8 cellular contexts compared by ENCODE assay signal in genomic region chr3:170869645-170870593, GRCh38. TPM values are rescaled to one million over a fixed set of nuclear protein-coding genes. Genes with fewer than 3 reads are reported as not detected.
A peak's percentile ranks its signal among the peaks of the same experiment; 100 is the strongest.
DNase-seq lines count a peak whose midpoint lies in the region; ATAC-seq and TF ChIP-seq lines count a peak whose summit lies in the region.

TSS of gene RPL22L1 (minus strand) at chr3:170870195. CDS start at chr3:170870167, 28 bp downstream.

- ATAC-seq in HG03280 (IDR thresholded peaks at IDR 0.05; ENCODE audit: unreplicated experiment): peak; percentile 98
- peak; percentile 97 for ATAC-seq in left colon

- intact Hi-C loops in left colon (cut with DNase I, micrococcal nuclease): no loop called here

- H3K36me3 ChIP-seq in WERI-Rb-1: peaks cover 35% of the 10 kb centered on the region

- H3K9me3 ChIP-seq in WERI-Rb-1 (ENCODE audit: severe bottlenecking): no peaks in the 10 kb centered on the region

- H3K27ac ChIP-seq in WERI-Rb-1: peak within 1 kb of the TSS; percentile 90

- TF ChIP-seq CTCF in WERI-Rb-1 (IDR thresholded peaks at IDR 0.05; ENCODE audit: low read depth, low read length) (0 out of 2 replicates have a peak, but pooled peaks have one; percentile 6), choroid plexus epithelial cell (conservative IDR thresholded peaks at IDR 0.05; ENCODE audit: low read depth, low read length) (peak; percentile 18)

- no peaks in the 10 kb centered on the region for H3K27me3 ChIP-seq in WERI-Rb-1 (ENCODE audit: insufficient read depth, low read depth, severe bottlenecking)

- DNase-seq in activated naive CD4-positive, alpha-beta T cell treated with Interleukin-2 at 50 U/mL for 16 hours: peak; percentile 93
- no peak for DNase-seq in activated naive CD4-positive, alpha-beta T cell (lab: John Stamatoyannopoulos, UW)
- peak; percentile 97 for DNase-seq in WERI-Rb-1
- DNase-seq in choroid plexus epithelial cell (ENCODE audit: low read depth): peak; percentile 97
- DNase-seq in left colon: peak; percentile 96 to 97
- peak; percentile 90 for DNase-seq in stimulated activated CD4-positive, alpha-beta T cell treated with anti-CD3 and anti-CD28 coated beads, Interleukin-2, amount 100 ng/mL, for 4 hours (ENCODE audit: low read depth)
- DNase-seq in NCI-H1105 (lab: John Stamatoyannopoulos, UW): no peak

- H3K4me3 ChIP-seq in WERI-Rb-1 (ENCODE audit: low read depth, low read length): peak within 1 kb of the TSS; percentile 82
- H3K4me3 ChIP-seq in choroid plexus epithelial cell (ENCODE audit: low read depth, low read length): peak within 1 kb of the TSS; percentile 74

RNA-seq across cellular contexts. Expression of gene RPL22L1, which starts in this region (rescaled TPM):
- 10 to 100 TPM; 27.0 to 29.3 TPM for total RNA-seq in left colon

Comparison
In these comparisons a context has a peak if more than half of its experiments do, and no peak if none do; other contexts are left out.
1. DNase-seq: peak in activated naive CD4-positive, alpha-beta T cell treated with Interleukin-2 at 50 U/mL for 16 hours (single experiment), WERI-Rb-1 (single experiment), choroid plexus epithelial cell (single experiment), left colon (2 of 2) and stimulated activated CD4-positive, alpha-beta T cell treated with anti-CD3 and anti-CD28 coated beads, Interleukin-2, amount 100 ng/mL, for 4 hours (single experiment); none in activated naive CD4-positive, alpha-beta T cell (0 of 4) and NCI-H1105 (single experiment).